In the genomic region with DNA sequence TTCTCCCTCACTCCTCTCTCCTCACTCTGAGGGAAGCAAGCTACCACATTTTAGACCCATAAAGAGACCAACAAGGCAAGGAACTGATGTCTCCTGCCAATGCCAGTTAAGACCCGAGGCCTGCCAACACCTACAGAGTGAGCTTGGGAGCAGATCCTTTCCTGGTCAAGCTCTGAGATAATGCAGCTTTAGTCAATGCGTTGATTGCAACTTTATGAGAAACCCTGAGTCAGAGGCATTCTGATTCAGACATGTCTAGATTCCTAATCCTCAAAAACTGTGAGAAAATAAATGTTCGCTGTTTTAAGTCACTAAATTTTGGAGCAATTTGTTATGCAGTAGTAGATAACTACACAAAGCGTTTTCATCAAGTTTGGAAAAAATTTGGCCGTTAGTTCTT, we compare ENCODE assay signal across 24 cellular contexts.
DNase-seq lines count a peak whose midpoint lies in the region; ATAC-seq, FAIRE-seq and TF ChIP-seq lines count a peak whose summit lies in the region.
"Had no signal": no experiment of that assay in that cellular context is flagged by ENCODE, and none has a peak within 500 bp of the region (broad histone marks: within the 10 kb centered on the region; RNA-seq: fewer than 3 reads in every experiment).

No MANE protein-coding gene starts in this region.

- no peak overlapping the region for H3K4me3 ChIP-seq in bronchial epithelial cell (ENCODE audit: low read depth, low read length)
- no peak overlapping the region for H3K4me3 ChIP-seq in smooth muscle cell
- H3K4me3 ChIP-seq: esophagus squamous epithelium, thyroid gland had no signal

- H3F3A ChIP-seq in smooth muscle cell (ENCODE audit: low read depth) = no peaks in the 10 kb centered on the region

- DNase-seq in HPDE6-E6E7 (ENCODE audit: extremely low spot score) = peak; percentile 3
- peak; percentile 70 for DNase-seq in bronchial epithelial cell (ENCODE audit: low read depth)
- DNase-seq in immature natural killer cell = no peak
- DNase-seq in smooth muscle cell (lab: John Stamatoyannopoulos, UW; ENCODE audit: unreplicated experiment) = no peak
- DNase-seq in T-helper 2 cell = no peak
- no peak for DNase-seq in Right ventricle myocardium inferior (ENCODE audit: missing footprints)
- DNase-seq in HTR-8/SVneo (ENCODE audit: insufficient read length, low spot score) = no peak
- DNase-seq: activated CD4-positive, alpha-beta T cell treated with anti-CD3 and anti-CD28 coated beads for 1 hour; activated CD8-positive, alpha-beta memory T cell treated with anti-CD3 and anti-CD28 coated beads for 24 hours; activated naive CD4-positive, alpha-beta T cell treated with Interleukin-2 at 50 U/mL for 16 hours; activated T-cell treated with anti-CD3 and anti-CD28 coated beads, Interleukin-2, amount 50 U/mL, for 4 hours; anterior cingulate cortex; CD4-positive, alpha-beta memory T cell; effector CD4-positive, alpha-beta T cell; esophagus squamous epithelium; head of caudate nucleus; NCI-H187; NCI-H748 treated with DMSO at 0.1 percent for 48 hours; stimulated activated CD4-positive, alpha-beta T cell treated with anti-CD3 and anti-CD28 coated beads, Interleukin-2, amount 100 ng/mL, for 48 hours; stimulated activated naive CD4-positive, alpha-beta T cell; thyroid gland had no signal

- peaks cover 15 to 30% (median 16%) of the 10 kb centered on the region in 3 donors for H3K36me3 Mint-ChIP-seq in immature natural killer cell

- H3K27me3 Mint-ChIP-seq in immature natural killer cell (ENCODE audit: low read depth in 3 of 3) = peaks cover 0 to 2% (median 0%) of the 10 kb centered on the region in 3 donors
- H3K27me3 Mint-ChIP-seq: CD4-positive, alpha-beta memory T cell had no signal

- peak overlapping the region; percentile 86 for H3K27ac ChIP-seq in smooth muscle cell (ENCODE audit: low read depth)
- H3K27ac ChIP-seq: esophagus squamous epithelium, KMS-11, thyroid gland had no signal

- peak overlapping the region in 2 of 5 donors; percentile 36 to 82 for H3K4me3 Mint-ChIP-seq in immature natural killer cell
- H3K4me3 Mint-ChIP-seq: activated T-cell treated with anti-CD3 and anti-CD28 coated beads, Interleukin-2, amount 50 U/mL, for 4 hours; CD4-positive, alpha-beta memory T cell; neural crest cell had no signal

- H3K9me3 ChIP-seq in smooth muscle cell (replicated peaks; ENCODE audit: low read depth) = no peaks in the 10 kb centered on the region
- H3K9me3 ChIP-seq: esophagus squamous epithelium, thyroid gland had no signal

- H3K79me2 ChIP-seq in smooth muscle cell (ENCODE audit: low read depth) = no peaks in the 10 kb centered on the region

- H3K36me3 ChIP-seq in bronchial epithelial cell (ENCODE audit: control insufficient read depth, insufficient read depth, low read length) (no peaks in the 10 kb centered on the region), smooth muscle cell (ENCODE audit: low read depth) (peaks cover 2% of the 10 kb centered on the region)
- H3K36me3 ChIP-seq: thyroid gland had no signal

- H3K4me1 ChIP-seq in smooth muscle cell (ENCODE audit: low read depth) = no peaks in the 10 kb centered on the region
- H3K4me1 ChIP-seq: esophagus squamous epithelium, thyroid gland had no signal

- ATAC-seq in Right ventricle myocardium inferior = no peak
- ATAC-seq: activated T-cell treated with anti-CD3 and anti-CD28 coated beads, Interleukin-2, amount 50 U/mL, for 4 hours had no signal

- peak overlapping the region; percentile 36 for H3K4me2 ChIP-seq in smooth muscle cell
- H3K4me2 ChIP-seq: KMS-11 had no signal

- H3K9me3 Mint-ChIP-seq in immature natural killer cell = no peaks in the 10 kb centered on the region

- 22% methylated on average over 5 of the region's 5 CpGs for whole genome bisulfite sequencing in smooth muscle cell (ENCODE audit: low lambda C conversion rate)

- peaks cover 25 to 39% of the 10 kb centered on the region in 2 donors for H3K4me1 Mint-ChIP-seq in immature natural killer cell
- H3K4me1 Mint-ChIP-seq: neural crest cell had no signal

- peak overlapping the region in 4 of 6 donors; percentile 58 to 94 (median 78) for H3K27ac Mint-ChIP-seq in immature natural killer cell
- H3K27ac Mint-ChIP-seq: CD4-positive, alpha-beta memory T cell had no signal

- H4K20me1 ChIP-seq in smooth muscle cell (ENCODE audit: low read depth) = no peaks in the 10 kb centered on the region

- no peak for TF ChIP-seq CTCF in bronchial epithelial cell (IDR thresholded peaks at IDR 0.05; ENCODE audit: insufficient read depth, low read length, severe bottlenecking)
- no peak for TF ChIP-seq CTCF in smooth muscle cell (IDR thresholded peaks at IDR 0.05; ENCODE audit: borderline replicate concordance, insufficient read depth, poor library complexity, severe bottlenecking)

- no peak overlapping the region for H2AFZ ChIP-seq in smooth muscle cell (ENCODE audit: low read depth)

- no peaks in the 10 kb centered on the region for H3K27me3 ChIP-seq in bronchial epithelial cell (ENCODE audit: control insufficient read depth, insufficient read depth, low read length)
- no peaks in the 10 kb centered on the region for H3K27me3 ChIP-seq in smooth muscle cell (ENCODE audit: low read depth)
- H3K27me3 ChIP-seq: esophagus squamous epithelium, thyroid gland had no signal

- intact Hi-C loops in Right ventricle myocardium inferior (cut with DNase I) = no loop called here

- peak overlapping the region; percentile 45 for H3K9ac ChIP-seq in smooth muscle cell (ENCODE audit: low read depth)
- H3K9ac ChIP-seq: KMS-11 had no signal

- FAIRE-seq in bronchial epithelial cell (lab: Jason Lieb, UNC) = no peak
- FAIRE-seq in HTR-8/SVneo (lab: Jason Lieb, UNC) = no peak
- FAIRE-seq: GM12891 had no signal

Comparison
In these comparisons a context has a peak if more than half of its experiments do, and no peak if none do; other contexts are left out.
1. DNase-seq: peak in HPDE6-E6E7 (single experiment) and bronchial epithelial cell (single experiment); none in immature natural killer cell (0 of 3), smooth muscle cell (single experiment), T-helper 2 cell (0 of 5), Right ventricle myocardium inferior (single experiment) and HTR-8/SVneo (single experiment).